Comparison of ENCODE assay signal across 9 cellular contexts in genomic region chr1:241600496-241600901, GRCh38. TPM values are rescaled to one million over a fixed set of nuclear protein-coding genes. Genes with fewer than 3 reads are reported as not detected.
A peak's percentile ranks its signal among the peaks of the same experiment; 100 is the strongest.
DNase-seq lines count a peak whose midpoint lies in the region; ATAC-seq and TF ChIP-seq lines count a peak whose summit lies in the region.
"Had no signal": no experiment of that assay in that cellular context is flagged by ENCODE, and none has a peak within 500 bp of the region (broad histone marks: within the 10 kb centered on the region; RNA-seq: fewer than 3 reads in every experiment).

No MANE protein-coding gene starts in this region.

- ATAC-seq in activated naive CD8-positive, alpha-beta T cell treated with anti-CD3 and anti-CD28 coated beads, Interleukin-2, amount 50 U/mL, for 24 hours = peak; percentile 31
- peak; percentile 77 for ATAC-seq in HG02759 (IDR thresholded peaks at IDR 0.05; ENCODE audit: unreplicated experiment)
- peak; percentile 56 for ATAC-seq in stimulated activated effector memory CD8-positive, alpha-beta T cell treated with anti-CD3 and anti-CD28 coated beads, Interleukin-12 subunit alpha, Interleukin-12 subunit beta, amount 100 ng/mL, for 72 hours
- ATAC-seq in omental fat pad (ENCODE audit: low FRiP score) = no peak

- H3K9me3 Mint-ChIP-seq in activated naive CD8-positive, alpha-beta T cell treated with anti-CD3 and anti-CD28 coated beads, Interleukin-2, amount 50 U/mL, for 24 hours = no peaks in the 10 kb centered on the region
- no peaks in the 10 kb centered on the region for H3K9me3 Mint-ChIP-seq in activated naive CD8-positive, alpha-beta T cell treated with anti-CD3 and anti-CD28 coated beads for 36 hours
- no peaks in the 10 kb centered on the region for H3K9me3 Mint-ChIP-seq in stimulated activated effector memory CD8-positive, alpha-beta T cell treated with anti-CD3 and anti-CD28 coated beads, Interleukin-12 subunit alpha, Interleukin-12 subunit beta, amount 100 ng/mL, for 72 hours

- no peak overlapping the region for H3K4me3 Mint-ChIP-seq in activated naive CD8-positive, alpha-beta T cell treated with anti-CD3 and anti-CD28 coated beads, Interleukin-2, amount 50 U/mL, for 24 hours
- no peak overlapping the region for H3K4me3 Mint-ChIP-seq in activated naive CD8-positive, alpha-beta T cell treated with anti-CD3 and anti-CD28 coated beads for 36 hours
- no peak overlapping the region for H3K4me3 Mint-ChIP-seq in stimulated activated effector memory CD8-positive, alpha-beta T cell treated with anti-CD3 and anti-CD28 coated beads, Interleukin-12 subunit alpha, Interleukin-12 subunit beta, amount 100 ng/mL, for 72 hours

- no peak for TF ChIP-seq POLR2A in NB4 (IDR thresholded peaks at IDR 0.05; ENCODE audit: extremely low read depth, insufficient read length)

- TF ChIP-seq CTCF in NB4 (IDR thresholded peaks at IDR 0.05; ENCODE audit: low read depth, low read length) = no peak
- TF ChIP-seq CTCF in omental fat pad (IDR thresholded peaks at IDR 0.05) = no peak

- peaks cover 18% of the 10 kb centered on the region for H3K36me3 Mint-ChIP-seq in activated naive CD8-positive, alpha-beta T cell treated with anti-CD3 and anti-CD28 coated beads, Interleukin-2, amount 50 U/mL, for 24 hours (ENCODE audit: low read depth)
- H3K36me3 Mint-ChIP-seq in activated naive CD8-positive, alpha-beta T cell treated with anti-CD3 and anti-CD28 coated beads for 36 hours = peaks cover 12% of the 10 kb centered on the region
- no peaks in the 10 kb centered on the region for H3K36me3 Mint-ChIP-seq in stimulated activated effector memory CD8-positive, alpha-beta T cell treated with anti-CD3 and anti-CD28 coated beads, Interleukin-12 subunit alpha, Interleukin-12 subunit beta, amount 100 ng/mL, for 72 hours

- peaks cover 28% of the 10 kb centered on the region for H3K4me1 Mint-ChIP-seq in activated naive CD8-positive, alpha-beta T cell treated with anti-CD3 and anti-CD28 coated beads, Interleukin-2, amount 50 U/mL, for 24 hours
- H3K4me1 Mint-ChIP-seq in activated naive CD8-positive, alpha-beta T cell treated with anti-CD3 and anti-CD28 coated beads for 36 hours = no peaks in the 10 kb centered on the region
- peaks cover 8% of the 10 kb centered on the region for H3K4me1 Mint-ChIP-seq in stimulated activated effector memory CD8-positive, alpha-beta T cell treated with anti-CD3 and anti-CD28 coated beads, Interleukin-12 subunit alpha, Interleukin-12 subunit beta, amount 100 ng/mL, for 72 hours

- no peak for DNase-seq in activated naive CD8-positive, alpha-beta T cell treated with anti-CD3 and anti-CD28 coated beads, Interleukin-2, amount 50 U/mL, for 24 hours
- DNase-seq in activated naive CD8-positive, alpha-beta T cell treated with anti-CD3 and anti-CD28 coated beads for 36 hours = no peak
- DNase-seq in NB4 (ENCODE audit: low read depth) (peak; percentile 7), omental fat pad (ENCODE audit: low spot score) (no peak), putamen (ENCODE audit: low spot score) (no peak), COR-L47 (lab: John Stamatoyannopoulos, UW) (no peak)
- DNase-seq in stimulated activated effector memory CD8-positive, alpha-beta T cell treated with anti-CD3 and anti-CD28 coated beads, Interleukin-12 subunit alpha, Interleukin-12 subunit beta, amount 100 ng/mL, for 72 hours (ENCODE audit: low spot score in 2 of 2) = no peak
- DNase-seq: activated CD4-positive, alpha-beta T cell treated with anti-CD3 and anti-CD28 coated beads for 1 hour had no signal

- H3K27ac Mint-ChIP-seq in activated naive CD8-positive, alpha-beta T cell treated with anti-CD3 and anti-CD28 coated beads, Interleukin-2, amount 50 U/mL, for 24 hours = peak overlapping the region; percentile 56
- no peak overlapping the region for H3K27ac Mint-ChIP-seq in activated naive CD8-positive, alpha-beta T cell treated with anti-CD3 and anti-CD28 coated beads for 36 hours
- no peak overlapping the region for H3K27ac Mint-ChIP-seq in stimulated activated effector memory CD8-positive, alpha-beta T cell treated with anti-CD3 and anti-CD28 coated beads, Interleukin-12 subunit alpha, Interleukin-12 subunit beta, amount 100 ng/mL, for 72 hours

- H3K27me3 Mint-ChIP-seq in activated naive CD8-positive, alpha-beta T cell treated with anti-CD3 and anti-CD28 coated beads, Interleukin-2, amount 50 U/mL, for 24 hours = no peaks in the 10 kb centered on the region
- H3K27me3 Mint-ChIP-seq in activated naive CD8-positive, alpha-beta T cell treated with anti-CD3 and anti-CD28 coated beads for 36 hours = no peaks in the 10 kb centered on the region

- H3K4me3 ChIP-seq in NB4 (ENCODE audit: low read depth, low read length) = no peak overlapping the region

RNA-seq across cellular contexts. Expression of gene CHML, which starts 39.7 kb away (rescaled TPM):
- total RNA-seq in activated naive CD8-positive, alpha-beta T cell treated with anti-CD3 and anti-CD28 coated beads for 36 hours = 10 to 100 TPM; 24.3 to 27.6 TPM
- 10 to 100 TPM in 1 of 4 donors, 1 to 10 TPM in 3; 4.8 to 12.6 (median 7.7) TPM for total RNA-seq in omental fat pad

RNA-seq across cellular contexts. Expression of gene OPN3, which starts 39.7 kb away (rescaled TPM):
- total RNA-seq in activated naive CD8-positive, alpha-beta T cell treated with anti-CD3 and anti-CD28 coated beads for 36 hours = 1 to 10 TPM; 8.6 to 9.3 TPM
- total RNA-seq in omental fat pad = 10 to 100 TPM; 10.9 to 20.0 (median 12.8) TPM

RNA-seq across cellular contexts. Expression of gene WDR64, which starts 51.6 kb away (rescaled TPM):
- under 1 TPM in 1 of 2 experiments, not detected in 1; 0.32 TPM for total RNA-seq in activated naive CD8-positive, alpha-beta T cell treated with anti-CD3 and anti-CD28 coated beads for 36 hours
- not detected for total RNA-seq in omental fat pad
